In genomic region chr18:13481820-13482640, GRCh38 we compare ENCODE assay signal across 8 cellular contexts.
DNase-seq lines count a peak whose midpoint lies in the region; ATAC-seq and TF ChIP-seq lines count a peak whose summit lies in the region.
"Had no signal": no experiment of that assay in that cellular context is flagged by ENCODE, and none has a peak within 500 bp of the region (broad histone marks: within the 10 kb centered on the region; RNA-seq: fewer than 3 reads in every experiment).

No MANE protein-coding gene starts in this region.

- H3K4me3 ChIP-seq in neuronal stem cell (ENCODE audit: low read length in 2 of 2) (peak overlapping the region in 1 of 2 donors; percentile 37), ovary (no peak overlapping the region)

- no peaks in the 10 kb centered on the region for H3K27me3 ChIP-seq in neuronal stem cell (ENCODE audit: control insufficient read depth in 3 of 3, insufficient read depth in 3 of 3, low read depth in 1 of 3, low read length in 3 of 3)
- no peaks in the 10 kb centered on the region for H3K27me3 ChIP-seq in ovary

- no peak overlapping the region for H2BK5ac ChIP-seq in neuronal stem cell (ENCODE audit: low read length)

- no peak overlapping the region for H3K4me2 ChIP-seq in neuronal stem cell (ENCODE audit: insufficient read depth, low read length, poor library complexity, severe bottlenecking)

- H3K79me1 ChIP-seq in neuronal stem cell (ENCODE audit: low read depth, low read length): no peaks in the 10 kb centered on the region

- peak overlapping the region; percentile 40 for H3K14ac ChIP-seq in neuronal stem cell (ENCODE audit: low read length)

- no peak overlapping the region for H3K4ac ChIP-seq in neuronal stem cell (ENCODE audit: low read length)

- no peak for TF ChIP-seq EP300 in ovary (IDR thresholded peaks at IDR 0.05)

- no peaks in the 10 kb centered on the region for H3K36me3 ChIP-seq in neuronal stem cell (replicated peaks in 1 of 2; ENCODE audit: control insufficient read depth in 2 of 2, insufficient read depth in 2 of 2, low read length in 2 of 2)
- H3K36me3 ChIP-seq in ovary: no peaks in the 10 kb centered on the region

- H2AK5ac ChIP-seq in neuronal stem cell (ENCODE audit: low read depth, low read length): no peak overlapping the region

- no CpG with 5 or more reads among the region's 15 CpGs for WGBS in neuronal stem cell (ENCODE audit: extremely low coverage in 2 of 2, insufficient read length in 2 of 2, insufficient replicate concordance in 1 of 2), 2 donors
- WGBS in ovary, 3 donors: 86 to 94% (median 92%) methylated on average over 15 of the region's 15 CpGs

- peak overlapping the region; percentile 27 for H2BK15ac ChIP-seq in neuronal stem cell (ENCODE audit: low read length)

- no peak overlapping the region for H2BK12ac ChIP-seq in neuronal stem cell (ENCODE audit: low read length)

- H3K9me3 ChIP-seq in neuronal stem cell (replicated peaks in 1 of 2; ENCODE audit: control insufficient read depth in 2 of 2, insufficient read depth in 1 of 2, low read depth in 1 of 2, low read length in 2 of 2) (no peaks in the 10 kb centered on the region), ovary (no peaks in the 10 kb centered on the region)

- H2AFZ ChIP-seq in neuronal stem cell (ENCODE audit: low read length): no peak overlapping the region

- no peak for TF ChIP-seq POLR2A in ovary (IDR thresholded peaks at IDR 0.05)

- no peak overlapping the region for H4K91ac ChIP-seq in neuronal stem cell (ENCODE audit: low read depth, low read length, poor library complexity)

- TF ChIP-seq CTCF in ovary (IDR thresholded peaks at IDR 0.05): no peak

- H3K27ac ChIP-seq in neuronal stem cell (replicated peaks; ENCODE audit: low read length): no peak overlapping the region
- H3K27ac ChIP-seq in ovary: no peak overlapping the region

- H3K23ac ChIP-seq in neuronal stem cell (ENCODE audit: low read depth, low read length, poor library complexity): peak overlapping the region; percentile 21

- peak; percentile 88 for ATAC-seq in GM18861 (IDR thresholded peaks at IDR 0.05; ENCODE audit: unreplicated experiment)
- ATAC-seq in GM21515 (IDR thresholded peaks at IDR 0.05; ENCODE audit: unreplicated experiment): peak; percentile 87
- ATAC-seq in HG03342 (IDR thresholded peaks at IDR 0.05; ENCODE audit: unreplicated experiment): peak; percentile 94

- H3K9ac ChIP-seq in neuronal stem cell (ENCODE audit: low read depth, low read length, poor library complexity): no peak overlapping the region

- no peak overlapping the region for H2BK120ac ChIP-seq in neuronal stem cell (ENCODE audit: low read depth, low read length)

- intact Hi-C loops in ovary (cut with DNase I): loop anchor here in 1 of 4 donors (5.0 kb wide), 1 partner anchor 50 kb away; no protein-coding TSS in a partner anchor

- H3K18ac ChIP-seq in neuronal stem cell (ENCODE audit: low read length): peak overlapping the region; percentile 67

- peaks cover 0 to 3% of the 10 kb centered on the region in 2 donors for H3K4me1 ChIP-seq in neuronal stem cell (ENCODE audit: control insufficient read depth in 2 of 2, insufficient read depth in 1 of 2, low read depth in 1 of 2, low read length in 2 of 2)
- no peaks in the 10 kb centered on the region for H3K4me1 ChIP-seq in ovary (ENCODE audit: insufficient read depth)

- DNase-seq in neuronal stem cell (ENCODE audit: low spot score): no peak
- no peak for DNase-seq in ovary
- DNase-seq in DMS53 (lab: John Stamatoyannopoulos, UW): no peak
- DNase-seq in stimulated activated CD4-positive, alpha-beta T cell treated with anti-CD3 and anti-CD28 coated beads, Interleukin-12 subunit alpha, Interleukin-12 subunit beta, amount 100 ng/mL, for 4 hours: no peak
- DNase-seq: cerebellar nuclear complex had no signal

- no peak overlapping the region for H4K8ac ChIP-seq in neuronal stem cell (ENCODE audit: low read depth, low read length)
